Comparison of ENCODE assay signal across 26 cellular contexts in the genomic region with DNA sequence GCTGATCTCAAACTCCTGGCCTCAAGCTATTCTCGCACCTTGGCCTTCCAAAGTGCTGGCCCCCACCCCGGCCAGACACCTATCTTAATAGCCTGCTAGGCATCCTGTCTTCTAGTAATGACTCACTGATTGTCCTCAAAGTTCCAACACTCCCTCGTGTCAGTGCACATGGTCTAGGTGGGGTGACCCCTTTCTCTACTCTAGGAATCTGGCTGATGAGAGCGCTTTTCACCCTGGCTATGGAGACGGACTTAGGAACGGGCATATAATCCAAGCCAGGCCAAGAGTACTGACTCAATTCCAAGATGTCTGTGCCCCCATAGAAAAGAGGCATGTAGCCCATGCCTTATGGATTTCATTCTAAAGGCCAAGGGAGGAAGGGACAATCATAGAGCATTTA.
"Had no signal": no experiment of that assay in that cellular context is flagged by ENCODE, and none has a peak within 500 bp of the region (broad histone marks: within the 10 kb centered on the region; RNA-seq: fewer than 3 reads in every experiment).

No MANE protein-coding gene starts in this region.

- ATAC-seq: effector memory CD8-positive, alpha-beta T cell; esophagus mucosa; foreskin keratinocyte; gastroesophageal sphincter; heart left ventricle; left cardiac atrium; left lung; left ventricle myocardium superior; lower lobe of right lung; mucosa of descending colon had no signal

- H3K9me3 Mint-ChIP-seq: dendritic cell treated with granulocyte-macrophage colony-stimulating factor and Interleukin-4, amounts not matched to agents 40 ng/mL and 50 ng/mL, for 4 days; effector memory CD8-positive, alpha-beta T cell; endodermal cell; immature natural killer cell; mesothelial cell of epicardium had no signal

- H2AFZ ChIP-seq: hepatocyte had no signal

- H3K79me2 ChIP-seq: hepatocyte had no signal

- H3K27ac Mint-ChIP-seq: dendritic cell treated with granulocyte-macrophage colony-stimulating factor and Interleukin-4, amounts not matched to agents 40 ng/mL and 50 ng/mL, for 4 days; effector memory CD8-positive, alpha-beta T cell; endodermal cell; immature natural killer cell; mesothelial cell of epicardium; naive B cell had no signal

- H3K4me3 ChIP-seq: gastroesophageal sphincter, heart left ventricle, hepatocyte, left lung, lower lobe of right lung, mucosa of descending colon had no signal

- H3K36me3 ChIP-seq: gastroesophageal sphincter, heart left ventricle, left lung, lower lobe of right lung had no signal

- FAIRE-seq: colon, endometrium, frontal cortex, keratinocyte had no signal

- H3K4me1 ChIP-seq: gastroesophageal sphincter, heart left ventricle, left lung, lower lobe of right lung had no signal

- H3K4me3 Mint-ChIP-seq: dendritic cell treated with granulocyte-macrophage colony-stimulating factor and Interleukin-4, amounts not matched to agents 40 ng/mL and 50 ng/mL, for 4 days; effector memory CD8-positive, alpha-beta T cell; endodermal cell; immature natural killer cell; mesothelial cell of epicardium; naive B cell had no signal

- H3K36me3 Mint-ChIP-seq: immature natural killer cell, mesothelial cell of epicardium, naive B cell had no signal

- H3K9me3 ChIP-seq: gastroesophageal sphincter, heart left ventricle, left lung, lower lobe of right lung, mucosa of descending colon had no signal

- H3K27me3 ChIP-seq: foreskin keratinocyte, gastroesophageal sphincter, hepatocyte had no signal

- H3K27ac ChIP-seq: epithelial cell of prostate, foreskin keratinocyte, gastroesophageal sphincter, heart left ventricle, hepatocyte, left lung, lower lobe of right lung had no signal

- DNase-seq: cortex of kidney; effector CD8-positive, alpha-beta T cell; effector memory CD8-positive, alpha-beta T cell; endodermal cell; erythroblast; foreskin keratinocyte; heart left ventricle; hypothalamus; immature natural killer cell; left cardiac atrium; left lung; left ventricle myocardium superior; lower lobe of right lung; mesenchymal stem cell; mucosa of descending colon; naive B cell had no signal

- H3K4me1 Mint-ChIP-seq: endodermal cell, immature natural killer cell, mesothelial cell of epicardium, naive B cell had no signal

- H3K4me2 ChIP-seq: hepatocyte had no signal
